8 cellular contexts compared by ENCODE assay signal in the genomic region with DNA sequence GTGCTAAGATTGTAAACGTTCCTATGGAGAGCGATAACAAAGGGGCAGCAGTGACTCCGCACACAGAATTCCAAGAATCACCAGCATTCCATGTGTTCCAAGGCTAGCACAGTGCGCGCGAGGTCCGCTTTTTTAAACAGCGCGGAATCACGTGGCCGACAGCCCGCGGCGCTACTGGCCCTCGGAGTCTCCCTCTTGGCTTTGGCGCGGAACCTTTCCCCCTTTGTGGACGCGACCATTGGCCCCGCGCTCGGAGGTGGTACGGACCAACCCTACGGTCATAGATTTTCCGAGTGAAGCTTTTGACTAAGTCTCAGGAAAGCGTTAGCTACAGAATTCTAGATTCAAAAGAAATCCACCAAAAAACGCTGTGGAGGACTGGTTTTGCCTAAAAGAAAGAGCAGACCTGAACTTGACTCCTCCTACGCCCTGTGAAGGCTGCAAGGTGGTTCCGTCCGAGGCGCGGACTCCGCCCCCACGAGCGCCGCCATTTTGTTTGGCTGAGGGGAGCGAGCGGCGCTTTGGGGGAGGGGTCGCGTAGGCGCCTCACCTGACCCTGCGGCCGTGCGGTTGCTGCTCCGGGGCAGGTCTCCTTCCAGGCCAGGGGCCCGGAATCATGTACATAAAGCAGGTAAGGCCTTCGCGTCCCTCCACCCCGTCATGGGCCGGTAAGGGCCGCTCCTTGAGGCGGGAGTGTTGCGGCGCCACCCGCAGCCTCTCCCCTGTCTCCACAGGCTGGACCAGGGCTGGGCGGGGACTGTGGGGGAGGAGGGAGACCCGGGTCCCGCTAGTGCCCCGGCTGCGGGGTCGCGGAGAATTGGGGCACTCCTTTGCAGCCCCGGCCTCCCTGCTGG. TPM values are rescaled to one million over a fixed set of nuclear protein-coding genes. Genes with fewer than 3 reads are reported as not detected.
DNase-seq lines count a peak whose midpoint lies in the region; ATAC-seq and TF ChIP-seq lines count a peak whose summit lies in the region.

A gene (plus strand): TSS at position 495 of the 854 bp plus-strand sequence. CDS start 122 bp downstream, at position 617.

- H3K27ac ChIP-seq in SU-DHL-6 (ENCODE audit: low read depth, low read length) (peak within 1 kb of the TSS; percentile 80), thymus (ENCODE audit: low read depth) (peak within 1 kb of the TSS; percentile 94)

- H3K36me3 ChIP-seq in SU-DHL-6 (ENCODE audit: low read length) (peaks cover 18% of the 10 kb centered on the region; the same call in 1 of the 2 replicates), thymus (ENCODE audit: control insufficient read depth, insufficient read depth) (peaks cover 5% of the 10 kb centered on the region)

- peaks cover 24% of the 10 kb centered on the region for H4K20me1 ChIP-seq in SU-DHL-6 (ENCODE audit: low read depth, low read length)

- H3K27me3 Mint-ChIP-seq in activated naive CD8-positive, alpha-beta T cell treated with anti-CD3 and anti-CD28 coated beads, Interleukin-2, amount 10 ng/mL, durations not matched to agents 7 days and 5 days = peaks cover 23% of the 10 kb centered on the region
- H3K27me3 Mint-ChIP-seq in osteocyte (ENCODE audit: unreplicated experiment) = peaks cover 4% of the 10 kb centered on the region

- DNase-seq in GM10266 (ENCODE audit: extremely low spot score) (peak; percentile 83), NCI-H1105 (lab: John Stamatoyannopoulos, UW) (peak; percentile 80), head of caudate nucleus (peak; percentile 88 to 97 (median 94)), osteocyte (ENCODE audit: extremely low spot score, unreplicated experiment) (peak; percentile 96)
- DNase-seq in activated naive CD8-positive, alpha-beta T cell treated with anti-CD3 and anti-CD28 coated beads, Interleukin-2, amount 10 ng/mL, durations not matched to agents 7 days and 5 days = peak; percentile 93

- under 1% methylated on average over 64 of the region's 64 CpGs for WGBS in thymus

- peak within 1 kb of the TSS; percentile 98 for H3K9ac ChIP-seq in SU-DHL-6 (ENCODE audit: low read length)

- peak within 1 kb of the TSS; percentile 85 for H3K4me2 ChIP-seq in SU-DHL-6 (ENCODE audit: low read depth, low read length, poor library complexity, severe bottlenecking)

- H2AFZ ChIP-seq in SU-DHL-6 (ENCODE audit: low read depth, low read length, severe bottlenecking) = peak within 1 kb of the TSS; percentile 87

- H3K27me3 ChIP-seq in SU-DHL-6 (ENCODE audit: low read length) (no peaks in the 10 kb centered on the region), thymus (ENCODE audit: control insufficient read depth, insufficient read depth) (no peaks in the 10 kb centered on the region)

- H3F3A ChIP-seq in SU-DHL-6 (ENCODE audit: insufficient read depth) = peaks cover 3% of the 10 kb centered on the region; the same call in 1 of the 2 replicates

- H3K4me3 Mint-ChIP-seq in activated naive CD8-positive, alpha-beta T cell treated with anti-CD3 and anti-CD28 coated beads, Interleukin-2, amount 10 ng/mL, durations not matched to agents 7 days and 5 days = peak within 1 kb of the TSS; percentile 96
- peak within 1 kb of the TSS; percentile 90 for H3K4me3 Mint-ChIP-seq in osteocyte (ENCODE audit: unreplicated experiment)

- peaks cover 16% of the 10 kb centered on the region for H3K36me3 Mint-ChIP-seq in activated naive CD8-positive, alpha-beta T cell treated with anti-CD3 and anti-CD28 coated beads, Interleukin-2, amount 10 ng/mL, durations not matched to agents 7 days and 5 days
- peaks cover 6% of the 10 kb centered on the region for H3K36me3 Mint-ChIP-seq in osteocyte (ENCODE audit: unreplicated experiment)

- peaks cover 49% of the 10 kb centered on the region for H3K79me2 ChIP-seq in SU-DHL-6 (ENCODE audit: insufficient read depth, low read length)

- H3K4me1 ChIP-seq in thymus (ENCODE audit: control insufficient read depth, insufficient read depth, low read length) = peaks cover 5% of the 10 kb centered on the region

- H3K4me1 Mint-ChIP-seq in activated naive CD8-positive, alpha-beta T cell treated with anti-CD3 and anti-CD28 coated beads, Interleukin-2, amount 10 ng/mL, durations not matched to agents 7 days and 5 days = peaks cover 30% of the 10 kb centered on the region
- peaks cover 29% of the 10 kb centered on the region for H3K4me1 Mint-ChIP-seq in osteocyte (ENCODE audit: unreplicated experiment)

- H3K9me3 Mint-ChIP-seq in activated naive CD8-positive, alpha-beta T cell treated with anti-CD3 and anti-CD28 coated beads, Interleukin-2, amount 10 ng/mL, durations not matched to agents 7 days and 5 days = no peaks in the 10 kb centered on the region
- no peaks in the 10 kb centered on the region for H3K9me3 Mint-ChIP-seq in osteocyte (ENCODE audit: unreplicated experiment)

- peak within 1 kb of the TSS; percentile 98 for H3K27ac Mint-ChIP-seq in activated naive CD8-positive, alpha-beta T cell treated with anti-CD3 and anti-CD28 coated beads, Interleukin-2, amount 10 ng/mL, durations not matched to agents 7 days and 5 days
- peak within 1 kb of the TSS; percentile 99 for H3K27ac Mint-ChIP-seq in osteocyte (ENCODE audit: unreplicated experiment)

- intact Hi-C loops in head of caudate nucleus (cut with DNase I) = loop anchor here (10.0 kb wide), 1 partner anchor 683 kb away; no protein-coding TSS in a partner anchor

- no peaks in the 10 kb centered on the region for H3K9me3 ChIP-seq in SU-DHL-6 (ENCODE audit: insufficient read depth, low read length)
- no peaks in the 10 kb centered on the region for H3K9me3 ChIP-seq in thymus (ENCODE audit: control insufficient read depth)

- ATAC-seq in HG02623 (IDR thresholded peaks at IDR 0.05; ENCODE audit: unreplicated experiment) = peak; percentile 80
- peak; percentile 81 for ATAC-seq in activated naive CD8-positive, alpha-beta T cell treated with anti-CD3 and anti-CD28 coated beads, Interleukin-2, amount 10 ng/mL, durations not matched to agents 7 days and 5 days (ENCODE audit: low read depth)

- H3K4me3 ChIP-seq in SU-DHL-6 (ENCODE audit: insufficient read depth, low read length, poor library complexity, severe bottlenecking) (peak within 1 kb of the TSS; percentile 98), thymus (ENCODE audit: low read length) (peak within 1 kb of the TSS; percentile 99)

- H3K9me2 ChIP-seq in SU-DHL-6 (replicated peaks; ENCODE audit: insufficient read depth, low read length) = no peaks in the 10 kb centered on the region

- POLR2A ChIA-PET in activated naive CD8-positive, alpha-beta T cell treated with anti-CD3 and anti-CD28 coated beads, Interleukin-2, amount 10 ng/mL, durations not matched to agents 7 days and 5 days (lab: Charles Lee) = interaction anchor here (0.9 to 2.5 kb wide), 4 partner anchors 63 to 262 kb away, joined by 3 to 9 read pairs (median 7); a partner anchor contains a TSS

- no peak for TF ChIP-seq CTCF in GM10266 (IDR thresholded peaks at IDR 0.05; ENCODE audit: control insufficient read depth, insufficient read depth, low read depth, missing control alignments)
- no peak for TF ChIP-seq CTCF in SU-DHL-6 (IDR thresholded peaks at IDR 0.05; ENCODE audit: insufficient read depth, low read length, poor library complexity, severe bottlenecking)
- TF ChIP-seq CTCF in osteocyte (IDR thresholded peaks at IDR 0.05) = no peak

RNA-seq across cellular contexts. Expression of the gene that starts here (rescaled TPM):
- total RNA-seq in activated naive CD8-positive, alpha-beta T cell treated with anti-CD3 and anti-CD28 coated beads, Interleukin-2, amount 10 ng/mL, durations not matched to agents 7 days and 5 days = 10 to 100 TPM; 66.5 to 67.7 TPM
- 39.8 and 42.8 TPM in 2 replicates for total RNA-seq in osteocyte
- polyA plus RNA-seq in thymus = 24.6 TPM

Comparison
In these comparisons a context has a peak if more than half of its experiments do, and no peak if none do; other contexts are left out.
1. Peak in every context shown above with its lines: DNase-seq, ATAC-seq, H3K4me3 ChIP-seq and H3K27ac ChIP-seq.